ENCODE assay signal across 15 cellular contexts in the genomic region with DNA sequence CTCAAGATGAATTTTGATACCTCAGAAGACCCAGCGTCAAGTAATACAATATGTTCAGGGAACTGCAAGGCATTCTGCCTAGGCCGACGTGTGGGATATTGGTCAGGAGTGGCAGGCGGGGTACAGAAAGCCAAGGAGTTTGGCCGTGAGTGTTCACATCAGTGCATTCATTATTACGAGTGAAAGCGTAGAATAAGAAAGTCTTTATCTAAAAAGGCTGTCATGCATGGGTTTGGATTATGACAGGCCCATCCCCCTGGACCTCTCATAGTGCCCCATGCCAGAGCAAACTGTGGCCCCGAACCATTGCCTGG. TPM values are rescaled to one million over a fixed set of nuclear protein-coding genes. Genes with fewer than 3 reads are reported as not detected.
DNase-seq lines count a peak whose midpoint lies in the region; ATAC-seq and TF ChIP-seq lines count a peak whose summit lies in the region.
"Had no signal": no experiment of that assay in that cellular context is flagged by ENCODE, and none has a peak within 500 bp of the region (broad histone marks: within the 10 kb centered on the region; RNA-seq: fewer than 3 reads in every experiment).

No MANE protein-coding gene starts in this region.

- H3K9me3 ChIP-seq in Panc1 (ENCODE audit: control insufficient read depth, insufficient read depth, low read depth, low read length) (no peaks in the 10 kb centered on the region), esophagus squamous epithelium (no peaks in the 10 kb centered on the region)
- H3K9me3 ChIP-seq: upper lobe of left lung had no signal

- H3K4me3 ChIP-seq in Panc1 (ENCODE audit: low read depth in 2 of 2, low read length in 2 of 2) (no peak overlapping the region), esophagus squamous epithelium (no peak overlapping the region)
- H3K4me3 ChIP-seq: upper lobe of left lung had no signal

- no peak for TF ChIP-seq POLR2A in esophagus squamous epithelium (IDR thresholded peaks at IDR 0.05)

- WGBS in esophagus squamous epithelium, 2 donors = 84 to 88% methylated on average over 4 to 8 of the region's 8 CpGs

- H3K27me3 Mint-ChIP-seq in activated naive CD4-positive, alpha-beta T cell treated with anti-CD3 and anti-CD28 coated beads for 36 hours (ENCODE audit: low read depth) = no peaks in the 10 kb centered on the region

- no peaks in the 10 kb centered on the region for H3K27me3 ChIP-seq in Panc1 (ENCODE audit: control insufficient read depth, insufficient read depth, low read length)
- no peaks in the 10 kb centered on the region for H3K27me3 ChIP-seq in esophagus squamous epithelium
- H3K27me3 ChIP-seq: upper lobe of left lung had no signal

- ATAC-seq in Panc1 (no peak), GM18909 (IDR thresholded peaks at IDR 0.05; ENCODE audit: poor library complexity, unreplicated experiment) (no peak)
- no peak for ATAC-seq in stimulated activated effector memory CD8-positive, alpha-beta T cell treated with anti-CD3 and anti-CD28 coated beads, Interleukin-12 subunit alpha, Interleukin-12 subunit beta, amount 100 ng/mL, for 72 hours

- H3K27ac Mint-ChIP-seq in activated naive CD4-positive, alpha-beta T cell treated with anti-CD3 and anti-CD28 coated beads for 36 hours = peak overlapping the region; percentile 87
- H3K27ac Mint-ChIP-seq in stimulated activated effector memory CD8-positive, alpha-beta T cell treated with anti-CD3 and anti-CD28 coated beads, Interleukin-12 subunit alpha, Interleukin-12 subunit beta, amount 100 ng/mL, for 72 hours = peak overlapping the region; percentile 69

- no peak overlapping the region for H3K4me3 Mint-ChIP-seq in activated naive CD4-positive, alpha-beta T cell treated with anti-CD3 and anti-CD28 coated beads for 36 hours
- H3K4me3 Mint-ChIP-seq in stimulated activated effector memory CD8-positive, alpha-beta T cell treated with anti-CD3 and anti-CD28 coated beads, Interleukin-12 subunit alpha, Interleukin-12 subunit beta, amount 100 ng/mL, for 72 hours = no peak overlapping the region

- peaks cover 8% of the 10 kb centered on the region; the same call in 1 of the 2 replicates for H3K4me1 ChIP-seq in Panc1 (ENCODE audit: control insufficient read depth, insufficient read depth, low read length)
- peaks cover 17 to 90% (median 17%) of the 10 kb centered on the region in 3 donors for H3K4me1 ChIP-seq in esophagus squamous epithelium

- H3K27ac ChIP-seq in Panc1 (ENCODE audit: low read length) (peak overlapping the region; percentile 82; the same call in 1 of the 2 replicates), esophagus squamous epithelium (peak overlapping the region; percentile 52 to 91 (median 86))

- TF ChIP-seq CTCF in Panc1 (IDR thresholded peaks at IDR 0.05) = no peak
- TF ChIP-seq CTCF in esophagus squamous epithelium (IDR thresholded peaks at IDR 0.05) = no peak

- in situ Hi-C loops in Panc1 (cut with HindIII; ENCODE audit: low pct_unique_long_range_greater_than_20kb, low sequenced_read_pairs) = no loop called here

- peaks cover 26% of the 10 kb centered on the region for H3K4me1 Mint-ChIP-seq in activated naive CD4-positive, alpha-beta T cell treated with anti-CD3 and anti-CD28 coated beads for 36 hours (ENCODE audit: low read depth)
- H3K4me1 Mint-ChIP-seq in stimulated activated effector memory CD8-positive, alpha-beta T cell treated with anti-CD3 and anti-CD28 coated beads, Interleukin-12 subunit alpha, Interleukin-12 subunit beta, amount 100 ng/mL, for 72 hours = peaks cover 17% of the 10 kb centered on the region

- H3K36me3 ChIP-seq in Panc1 (ENCODE audit: control insufficient read depth, insufficient read depth, low read length) (peaks cover 11% of the 10 kb centered on the region), esophagus squamous epithelium (peaks cover 7 to 63% (median 10%) of the 10 kb centered on the region in 3 donors)

- CTCF ChIA-PET in activated naive CD4-positive, alpha-beta T cell treated with anti-CD3 and anti-CD28 coated beads for 36 hours (lab: Charles Lee) = no interaction called here
- CTCF ChIA-PET in Panc1 (lab: Charles Lee) = no interaction called here

- H3K36me3 Mint-ChIP-seq in activated naive CD4-positive, alpha-beta T cell treated with anti-CD3 and anti-CD28 coated beads for 36 hours (ENCODE audit: low read depth) = peaks cover 41% of the 10 kb centered on the region
- H3K36me3 Mint-ChIP-seq in stimulated activated effector memory CD8-positive, alpha-beta T cell treated with anti-CD3 and anti-CD28 coated beads, Interleukin-12 subunit alpha, Interleukin-12 subunit beta, amount 100 ng/mL, for 72 hours = peaks cover 98% of the 10 kb centered on the region

- no peaks in the 10 kb centered on the region for H3K9me3 Mint-ChIP-seq in activated naive CD4-positive, alpha-beta T cell treated with anti-CD3 and anti-CD28 coated beads for 36 hours
- H3K9me3 Mint-ChIP-seq in stimulated activated effector memory CD8-positive, alpha-beta T cell treated with anti-CD3 and anti-CD28 coated beads, Interleukin-12 subunit alpha, Interleukin-12 subunit beta, amount 100 ng/mL, for 72 hours = no peaks in the 10 kb centered on the region

- POLR2A ChIA-PET in Panc1 (lab: Charles Lee) = no interaction called here

- no TSS peak for BruUV-seq in Panc1 (replicated peaks; lab: Mats Ljungman, UMichigan)

- no peak for DNase-seq in activated naive CD4-positive, alpha-beta T cell treated with anti-CD3 and anti-CD28 coated beads for 36 hours
- DNase-seq in activated naive CD4-positive, alpha-beta T cell treated with Interleukin-2 at 50 U/mL for 16 hours = no peak
- DNase-seq in Panc1 (ENCODE audit: low read depth, low spot score) = no peak
- DNase-seq in esophagus squamous epithelium (lab: John Stamatoyannopoulos, UW) = no peak
- DNase-seq in stimulated activated effector memory CD8-positive, alpha-beta T cell treated with anti-CD3 and anti-CD28 coated beads, Interleukin-12 subunit alpha, Interleukin-12 subunit beta, amount 100 ng/mL, for 72 hours (ENCODE audit: low spot score in 2 of 2) = no peak
- no peak for DNase-seq in activated CD4-positive, CD25-positive, alpha-beta regulatory T cell (lab: John Stamatoyannopoulos, UW)
- DNase-seq in activated CD4-positive, alpha-beta T cell treated with anti-CD3 and anti-CD28 coated beads, Interleukin-2, amount 50 U/mL, for 48 hours = no peak
- DNase-seq: activated gamma-delta T cell treated with Interleukin-2 at 50 U/mL for 16 hours, AML-193, cerebellar nuclear complex, upper lobe of left lung had no signal

- intact Hi-C loops in activated naive CD4-positive, alpha-beta T cell treated with anti-CD3 and anti-CD28 coated beads for 36 hours (cut with micrococcal nuclease) = no loop called here
- intact Hi-C loops in Panc1 (cut with micrococcal nuclease; ENCODE audit: unreplicated experiment) (no loop called here), esophagus squamous epithelium (cut with DNase I) (no loop called here)

RNA-seq across cellular contexts. Expression of gene AIMP2, which starts 7.5 kb away (rescaled TPM):
- total RNA-seq in activated naive CD4-positive, alpha-beta T cell treated with anti-CD3 and anti-CD28 coated beads for 36 hours = 10 to 100 TPM; 30.8 to 32.2 TPM
- total RNA-seq in Panc1 (2021; ENCODE audit: unreplicated experiment) (126 TPM), esophagus squamous epithelium (10 to 100 TPM; 34.7 to 61.4 (median 50.3) TPM)
- 87.7 TPM for polyA plus RNA-seq in Panc1 (2012; ENCODE audit: insufficient read length)

RNA-seq across cellular contexts. Expression of gene PMS2, which starts 7.8 kb away (rescaled TPM):
- 10 to 100 TPM; 19.4 to 19.8 TPM for total RNA-seq in activated naive CD4-positive, alpha-beta T cell treated with anti-CD3 and anti-CD28 coated beads for 36 hours
- 40.2 TPM for total RNA-seq in Panc1 (2021; ENCODE audit: unreplicated experiment)
- 29.2 TPM for polyA plus RNA-seq in Panc1 (2012; ENCODE audit: insufficient read length)
- total RNA-seq in esophagus squamous epithelium = 10 to 100 TPM in 2 of 4 donors, 1 to 10 TPM in 2; 7.0 to 13.9 (median 10.0) TPM

RNA-seq across cellular contexts. Expression of gene ANKRD61, which starts 14.6 kb away (rescaled TPM):
- not detected for total RNA-seq in activated naive CD4-positive, alpha-beta T cell treated with anti-CD3 and anti-CD28 coated beads for 36 hours
- 0.18 TPM for total RNA-seq in Panc1 (2021; ENCODE audit: unreplicated experiment)
- polyA plus RNA-seq in Panc1 (2012; ENCODE audit: insufficient read length) = 1.1 TPM
- under 1 TPM in 1 of 4 donors, not detected in 3; 0.26 TPM for total RNA-seq in esophagus squamous epithelium
- total RNA-seq: lower leg skin had no signal

RNA-seq across cellular contexts. Expression of gene EIF2AK1, which starts 42.4 kb away (rescaled TPM):
- total RNA-seq in activated naive CD4-positive, alpha-beta T cell treated with anti-CD3 and anti-CD28 coated beads for 36 hours = 100 to 1,000 TPM; 119 to 124 TPM
- total RNA-seq in Panc1 (2021; ENCODE audit: unreplicated experiment) (205 TPM), esophagus squamous epithelium (100 to 1,000 TPM; 119 to 226 (median 150) TPM)
- polyA plus RNA-seq in Panc1 (2012; ENCODE audit: insufficient read length) = 135 TPM

RNA-seq across cellular contexts. Expression of gene RSPH10B, which starts 46.1 kb away (rescaled TPM):
- total RNA-seq in activated naive CD4-positive, alpha-beta T cell treated with anti-CD3 and anti-CD28 coated beads for 36 hours = not detected
- total RNA-seq in Panc1 (2021; ENCODE audit: unreplicated experiment) (0.26 TPM), esophagus squamous epithelium (not detected)
- not detected for polyA plus RNA-seq in Panc1 (2012; ENCODE audit: insufficient read length)
- total RNA-seq: H4, M059J had no signal
